In the genomic region with DNA sequence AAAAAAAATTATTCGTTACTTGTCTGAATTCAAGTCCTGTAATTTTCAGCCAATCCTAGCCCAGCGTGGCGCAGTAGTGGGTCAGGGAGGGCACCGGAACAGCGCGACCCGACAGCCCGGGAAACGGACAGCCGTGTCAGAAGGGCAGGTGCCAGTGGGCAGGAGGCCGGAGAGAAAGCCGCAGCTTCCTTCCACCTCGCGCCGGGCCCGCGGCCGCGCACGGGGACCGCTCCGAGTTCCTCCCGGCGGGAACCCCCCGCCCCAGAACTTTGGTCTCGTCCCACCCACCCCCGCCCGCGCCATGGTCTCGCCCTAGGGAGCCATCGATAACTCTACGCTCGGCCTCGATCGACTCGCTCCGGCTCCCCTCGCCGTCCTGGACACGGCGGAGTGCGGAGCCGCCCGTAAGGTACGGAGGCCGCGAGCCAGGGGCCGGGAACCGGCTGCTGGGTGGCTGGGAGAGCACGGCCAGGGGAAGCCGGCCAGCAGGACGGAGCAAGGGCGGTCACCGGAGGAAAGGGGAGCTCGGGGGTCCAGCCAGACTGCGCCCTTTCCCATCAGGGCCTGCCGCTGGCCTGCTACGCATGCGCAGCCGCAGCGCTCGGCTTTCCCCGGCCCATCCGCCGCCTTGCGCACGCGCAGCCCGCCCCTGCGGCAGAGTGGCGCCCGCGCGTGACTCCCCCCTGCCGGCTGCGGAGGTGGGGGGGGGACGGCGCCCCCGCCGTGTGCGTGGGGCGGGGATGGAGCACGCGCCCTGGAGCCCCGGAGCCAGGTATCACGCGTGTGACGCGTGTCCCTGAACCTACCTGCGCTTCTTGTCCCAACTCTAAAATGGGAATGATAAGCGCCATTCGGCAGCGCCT, we compare ENCODE assay signal across 8 cellular contexts. TPM values are rescaled to one million over a fixed set of nuclear protein-coding genes. Genes with fewer than 3 reads are reported as not detected.
DNase-seq lines count a peak whose midpoint lies in the region; ATAC-seq and TF ChIP-seq lines count a peak whose summit lies in the region.

TSS of gene MLST8 (plus strand) at position 351 of the 863 bp plus-strand sequence. CDS start 632 bp downstream, outside the sequence.

- peak within 1 kb of the TSS; percentile 73; the same call in 1 of the 2 replicates for H2BK20ac ChIP-seq in IMR-90 (ENCODE audit: low read depth, low read length)

- peak within 1 kb of the TSS; percentile 98 for H2AK5ac ChIP-seq in IMR-90 (ENCODE audit: low read depth, low read length)

- H3K36me3 ChIP-seq in IMR-90 (ENCODE audit: control insufficient read depth, insufficient read depth, low read length), result peaks cover 25% of the 10 kb centered on the region; the same call in 1 of the 2 replicates

- peak; percentile 84; the same call in 1 of the 2 replicates for TF ChIP-seq POLR2A in IMR-90 (IDR thresholded peaks at IDR 0.05; ENCODE audit: low read depth, low read length)

- peaks cover 18% of the 10 kb centered on the region for H3K4me1 Mint-ChIP-seq in activated T-helper 2 cell treated with anti-CD3 and anti-CD28 coated beads, Interferon-gamma antibody, Interleukin-2, Interleukin-4, amounts not matched to agents 10 μg/mL and 5 μg/mL and 100 μg/mL, durations not matched to agents 14 hours and 24 hours and 36 hours (ENCODE audit: low read depth)
- peaks cover 28% of the 10 kb centered on the region for H3K4me1 Mint-ChIP-seq in nephron progenitor cell
- peaks cover 31% of the 10 kb centered on the region for H3K4me1 Mint-ChIP-seq in stimulated activated naive CD8-positive, alpha-beta T cell treated with anti-CD3 and anti-CD28 coated beads, Interleukin-15, Interleukin-2, amounts not matched to agents 100 ng/mL and 50 ng/mL, for 24 hours (ENCODE audit: low read depth)

- dilution Hi-C loops in IMR-90 (cut with HindIII; ENCODE audit: low sequenced_read_pairs, unreplicated experiment), result no loop called here

- H2BK5ac ChIP-seq in IMR-90 (ENCODE audit: low read depth, low read length, poor library complexity, severe bottlenecking), result peak within 1 kb of the TSS; percentile 99

- H2AFZ ChIP-seq in IMR-90 (replicated peaks; ENCODE audit: low read length, poor library complexity), result peak within 1 kb of the TSS; percentile 100

- H3K4me3 ChIP-seq in IMR-90 (ENCODE audit: insufficient read depth, low read depth, low read length), result peak within 1 kb of the TSS; percentile 92
- H3K4me3 ChIP-seq in fibroblast of pulmonary artery (replicated peaks; ENCODE audit: low read depth, low read length), result peak within 1 kb of the TSS; percentile 88

- H4K5ac ChIP-seq in IMR-90 (ENCODE audit: low read depth, low read length), result peak within 1 kb of the TSS; percentile 97

- POLR2A ChIA-PET in IMR-90 (lab: Charles Lee; ENCODE audit: unreplicated experiment), result no interaction called here

- intact Hi-C loops in IMR-90 (cut with micrococcal nuclease), result no loop called here
- intact Hi-C loops in activated T-helper 2 cell treated with anti-CD3 and anti-CD28 coated beads, Interferon-gamma antibody, Interleukin-2, Interleukin-4, amounts not matched to agents 10 μg/mL and 5 μg/mL and 100 μg/mL, durations not matched to agents 14 hours and 24 hours and 36 hours (cut with micrococcal nuclease), result loop anchor here (1.0 kb wide), 1 partner anchor 18 kb away; the partner anchor contains the start of gene E4F1

- peaks cover 6% of the 10 kb centered on the region for H3K27me3 ChIP-seq in IMR-90 (ENCODE audit: control insufficient read depth, insufficient read depth, low read length)

- peaks cover 12% of the 10 kb centered on the region for H3K27me3 Mint-ChIP-seq in activated T-helper 2 cell treated with anti-CD3 and anti-CD28 coated beads, Interferon-gamma antibody, Interleukin-2, Interleukin-4, amounts not matched to agents 10 μg/mL and 5 μg/mL and 100 μg/mL, durations not matched to agents 14 hours and 24 hours and 36 hours (ENCODE audit: low read depth)
- peaks cover 30% of the 10 kb centered on the region for H3K27me3 Mint-ChIP-seq in nephron progenitor cell (ENCODE audit: low read depth, poor library complexity)
- H3K27me3 Mint-ChIP-seq in stimulated activated naive CD8-positive, alpha-beta T cell treated with anti-CD3 and anti-CD28 coated beads, Interleukin-15, Interleukin-2, amounts not matched to agents 100 ng/mL and 50 ng/mL, for 24 hours, result no peaks in the 10 kb centered on the region

- peak; percentile 65 for ATAC-seq in GM21447 (IDR thresholded peaks at IDR 0.05; ENCODE audit: unreplicated experiment)
- ATAC-seq in IMR-90 (ENCODE audit: low read depth), result peak; percentile 96

- peaks cover 6% of the 10 kb centered on the region; the same call in 1 of the 2 replicates for H3K9me1 ChIP-seq in IMR-90 (ENCODE audit: insufficient read depth, low read length)

- peak within 1 kb of the TSS; percentile 91 to 100 for H4K8ac ChIP-seq in IMR-90 (ENCODE audit: low read depth in 2 of 2, low read length in 2 of 2)

- H3K9me3 Mint-ChIP-seq in activated T-helper 2 cell treated with anti-CD3 and anti-CD28 coated beads, Interferon-gamma antibody, Interleukin-2, Interleukin-4, amounts not matched to agents 10 μg/mL and 5 μg/mL and 100 μg/mL, durations not matched to agents 14 hours and 24 hours and 36 hours, result no peaks in the 10 kb centered on the region
- peaks cover 16% of the 10 kb centered on the region for H3K9me3 Mint-ChIP-seq in nephron progenitor cell
- H3K9me3 Mint-ChIP-seq in stimulated activated naive CD8-positive, alpha-beta T cell treated with anti-CD3 and anti-CD28 coated beads, Interleukin-15, Interleukin-2, amounts not matched to agents 100 ng/mL and 50 ng/mL, for 24 hours, result no peaks in the 10 kb centered on the region

- H3K14ac ChIP-seq in IMR-90 (replicated peaks; ENCODE audit: low read depth, low read length), result peak within 1 kb of the TSS; percentile 99

- peak within 1 kb of the TSS; percentile 91 for H3K4me2 ChIP-seq in IMR-90 (ENCODE audit: low read depth, low read length)

- peak within 1 kb of the TSS; percentile 95 for H3K23ac ChIP-seq in IMR-90 (ENCODE audit: low read depth, low read length)

- H3K56ac ChIP-seq in IMR-90 (ENCODE audit: extremely low read depth, insufficient read depth, low read length), result peak within 1 kb of the TSS; percentile 94

- peak within 1 kb of the TSS; percentile 74; the same call in 1 of the 3 replicates for H2BK15ac ChIP-seq in IMR-90 (ENCODE audit: low read depth, low read length)

- peak; percentile 54 for DNase-seq in DMS53 treated with DMSO at 0.1 percent for 48 hours (lab: John Stamatoyannopoulos, UW; ENCODE audit: unreplicated experiment)
- peak; percentile 80 for DNase-seq in IMR-90
- DNase-seq in RPMI8226, result peak; percentile 94
- peak; percentile 89 for DNase-seq in activated T-helper 2 cell treated with anti-CD3 and anti-CD28 coated beads, Interferon-gamma antibody, Interleukin-2, Interleukin-4, amounts not matched to agents 10 μg/mL and 5 μg/mL and 100 μg/mL, durations not matched to agents 14 hours and 24 hours and 36 hours (ENCODE audit: low spot score)
- peak; percentile 88 for DNase-seq in fibroblast of pulmonary artery (ENCODE audit: low read depth)
- peak; percentile 88 for DNase-seq in nephron progenitor cell

- WGBS in IMR-90 (ENCODE audit: extremely low coverage in 2 of 2, insufficient read length in 1 of 2), 2 experiments, result 1% methylated on average over 48 of the region's 93 CpGs; no CpG with 5 or more reads in 1 of the 2 experiments

- no peak for TF ChIP-seq RAD21 in IMR-90 (IDR thresholded peaks at IDR 0.05; ENCODE audit: low read length)

- H4K20me1 ChIP-seq in IMR-90 (ENCODE audit: insufficient read depth, low read length), result peaks cover 5% of the 10 kb centered on the region; the same call in 1 of the 2 replicates

- no TSS peak for BruUV-seq in IMR-90 (replicated peaks; lab: Mats Ljungman, UMichigan)

- H3K27ac Mint-ChIP-seq in activated T-helper 2 cell treated with anti-CD3 and anti-CD28 coated beads, Interferon-gamma antibody, Interleukin-2, Interleukin-4, amounts not matched to agents 10 μg/mL and 5 μg/mL and 100 μg/mL, durations not matched to agents 14 hours and 24 hours and 36 hours, result peak within 1 kb of the TSS; percentile 69
- H3K27ac Mint-ChIP-seq in nephron progenitor cell, result peak within 1 kb of the TSS; percentile 80
- peak within 1 kb of the TSS; percentile 92 for H3K27ac Mint-ChIP-seq in stimulated activated naive CD8-positive, alpha-beta T cell treated with anti-CD3 and anti-CD28 coated beads, Interleukin-15, Interleukin-2, amounts not matched to agents 100 ng/mL and 50 ng/mL, for 24 hours

- peaks cover 26% of the 10 kb centered on the region for H3K36me3 Mint-ChIP-seq in activated T-helper 2 cell treated with anti-CD3 and anti-CD28 coated beads, Interferon-gamma antibody, Interleukin-2, Interleukin-4, amounts not matched to agents 10 μg/mL and 5 μg/mL and 100 μg/mL, durations not matched to agents 14 hours and 24 hours and 36 hours (ENCODE audit: low read depth)
- peaks cover 12% of the 10 kb centered on the region for H3K36me3 Mint-ChIP-seq in nephron progenitor cell (ENCODE audit: low read depth)
- H3K36me3 Mint-ChIP-seq in stimulated activated naive CD8-positive, alpha-beta T cell treated with anti-CD3 and anti-CD28 coated beads, Interleukin-15, Interleukin-2, amounts not matched to agents 100 ng/mL and 50 ng/mL, for 24 hours (ENCODE audit: low read depth), result peaks cover 20% of the 10 kb centered on the region

- H3K9ac ChIP-seq in IMR-90 (ENCODE audit: low read depth, low read length), result peak within 1 kb of the TSS; percentile 97

- H3K79me1 ChIP-seq in IMR-90 (ENCODE audit: low read depth in 1 of 2, low read length in 2 of 2), result peaks cover 13 to 24% of the 10 kb centered on the region in 2 experiments

- in situ Hi-C loops in IMR-90 (cut with MboI; ENCODE audit: low sequenced_read_pairs), result no loop called here

- H3K27ac ChIP-seq in IMR-90 (ENCODE audit: insufficient read depth, low read length), result peak within 1 kb of the TSS; percentile 99

- TF ChIP-seq CTCF in IMR-90 (conservative IDR thresholded peaks at IDR 0.05; ENCODE audit: low read depth, low read length) (0 out of 2 replicates have a peak, but pooled peaks have one; percentile 14), fibroblast of pulmonary artery (IDR thresholded peaks at IDR 0.05; ENCODE audit: low read length, missing control alignments) (no peak), nephron progenitor cell (IDR thresholded peaks at IDR 0.05) (no peak)

- peak within 1 kb of the TSS; percentile 91 for H3K18ac ChIP-seq in IMR-90 (ENCODE audit: low read depth, low read length)

- H3K4me3 Mint-ChIP-seq in activated T-helper 2 cell treated with anti-CD3 and anti-CD28 coated beads, Interferon-gamma antibody, Interleukin-2, Interleukin-4, amounts not matched to agents 10 μg/mL and 5 μg/mL and 100 μg/mL, durations not matched to agents 14 hours and 24 hours and 36 hours (ENCODE audit: low read depth), result peak within 1 kb of the TSS; percentile 81
- H3K4me3 Mint-ChIP-seq in nephron progenitor cell, result peak within 1 kb of the TSS; percentile 84
- peak within 1 kb of the TSS; percentile 91 for H3K4me3 Mint-ChIP-seq in stimulated activated naive CD8-positive, alpha-beta T cell treated with anti-CD3 and anti-CD28 coated beads, Interleukin-15, Interleukin-2, amounts not matched to agents 100 ng/mL and 50 ng/mL, for 24 hours

- H4K91ac ChIP-seq in IMR-90 (ENCODE audit: insufficient read depth, low read depth, low read length), result peak within 1 kb of the TSS; percentile 99

- H2BK120ac ChIP-seq in IMR-90 (ENCODE audit: low read depth, low read length), result peak within 1 kb of the TSS; percentile 93

- peaks cover 7% of the 10 kb centered on the region for H3K4me1 ChIP-seq in IMR-90 (ENCODE audit: control insufficient read depth, insufficient read depth, low read length)

- H2AK9ac ChIP-seq in IMR-90 (replicated peaks; ENCODE audit: low read depth, low read length, poor library complexity), result peak within 1 kb of the TSS; percentile 100

- CTCF ChIA-PET in IMR-90 (lab: Yijun Ruan, JAX), result interaction anchor here (0.6 kb wide), 1 partner anchor 183 kb away, joined by 3 read pairs; no protein-coding TSS in a partner anchor

- H3K9me3 ChIP-seq in IMR-90 (ENCODE audit: control insufficient read depth, insufficient read depth, low read length), result no peaks in the 10 kb centered on the region

- H3K4ac ChIP-seq in IMR-90 (ENCODE audit: low read depth, low read length), result peak within 1 kb of the TSS; percentile 99

RNA-seq across cellular contexts. Expression of gene MLST8, which starts in this region (rescaled TPM):
- total RNA-seq in IMR-90 (2012; rRNA removed), result 34.4 and 50.3 TPM in 2 replicates
- 93.7 and 94.1 TPM in 2 replicates for polyA plus RNA-seq in IMR-90 (2012; rRNA removed)
- polyA plus RNA-seq in IMR-90 (2012; cell fraction: cytosol; rRNA removed), result 56.2 and 108 TPM in 2 replicates
- polyA plus RNA-seq in IMR-90 (2012; cell fraction: nucleus; rRNA removed; ENCODE audit: low replicate concordance), result 97.5 and 242 TPM in 2 replicates
- total RNA-seq in activated T-helper 2 cell treated with anti-CD3 and anti-CD28 coated beads, Interferon-gamma antibody, Interleukin-2, Interleukin-4, amounts not matched to agents 10 μg/mL and 5 μg/mL and 100 μg/mL, durations not matched to agents 14 hours and 24 hours and 36 hours, result 54.3 and 56.4 TPM in 2 replicates

Comparison
In these comparisons a context has a peak if more than half of its experiments do, and no peak if none do; other contexts are left out.
1. Peak in every context shown above with its lines: DNase-seq, ATAC-seq, H3K4me3 ChIP-seq and H3K27ac ChIP-seq.